ENCODE assay signal across 11 cellular contexts in the genomic region with DNA sequence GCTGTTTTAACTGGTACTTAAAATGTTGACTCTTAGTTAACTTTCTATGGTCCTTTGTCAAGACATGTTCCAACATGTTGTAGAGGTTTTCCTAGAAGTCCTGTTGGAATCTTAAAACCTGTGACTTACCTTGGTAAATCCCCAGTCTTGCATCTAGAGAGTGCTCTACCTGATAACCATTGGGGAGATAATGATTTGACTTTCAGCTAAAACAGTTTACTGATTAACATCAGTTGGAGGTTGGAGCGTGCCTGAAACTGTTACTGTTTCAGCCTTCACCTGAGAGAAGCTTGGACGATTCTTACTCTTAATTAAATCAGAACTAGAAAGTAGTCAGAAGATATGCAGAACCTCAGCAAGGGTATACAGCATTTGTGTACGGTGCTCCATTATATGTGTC. TPM values are rescaled to one million over a fixed set of nuclear protein-coding genes. Genes with fewer than 3 reads are reported as not detected.
DNase-seq lines count a peak whose midpoint lies in the region; ATAC-seq and TF ChIP-seq lines count a peak whose summit lies in the region.
"Had no signal": no experiment of that assay in that cellular context is flagged by ENCODE, and none has a peak within 500 bp of the region (broad histone marks: within the 10 kb centered on the region; RNA-seq: fewer than 3 reads in every experiment).

No MANE protein-coding gene starts in this region.

- peaks cover 7 to 49% (median 19%) of the 10 kb centered on the region in 3 experiments for H3K36me3 ChIP-seq in naive thymus-derived CD4-positive, alpha-beta T cell (ENCODE audit: control insufficient read depth in 2 of 3, insufficient read depth in 3 of 3, low read length in 3 of 3)
- H3K36me3 ChIP-seq in neural progenitor cell = peaks cover 4% of the 10 kb centered on the region

- H3K4me2 ChIP-seq in neural progenitor cell = no peak overlapping the region

- H3K27ac Mint-ChIP-seq in T-helper 2 cell treated with Interferon-gamma antibody and Interleukin-4, amounts not matched to agents 5 μg/mL and 100 μg/mL, for 36 hours = peak overlapping the region; percentile 46
- H3K27ac Mint-ChIP-seq in naive thymus-derived CD4-positive, alpha-beta T cell = peak overlapping the region; percentile 43 to 84 (median 79)
- no peak overlapping the region for H3K27ac Mint-ChIP-seq in neural progenitor cell

- H3K9me3 Mint-ChIP-seq in T-helper 2 cell treated with Interferon-gamma antibody and Interleukin-4, amounts not matched to agents 5 μg/mL and 100 μg/mL, for 36 hours = peaks cover 7% of the 10 kb centered on the region
- H3K9me3 Mint-ChIP-seq in naive thymus-derived CD4-positive, alpha-beta T cell = peaks cover 2 to 15% (median 5%) of the 10 kb centered on the region in 11 donors
- H3K9me3 Mint-ChIP-seq in neural progenitor cell = peaks cover 2% of the 10 kb centered on the region

- peak overlapping the region; percentile 40 for H3K27ac ChIP-seq in naive thymus-derived CD4-positive, alpha-beta T cell (ENCODE audit: low read depth, low read length)
- no peak overlapping the region for H3K27ac ChIP-seq in neural progenitor cell

- DNase-seq in NCI-H1105 treated with DMSO at 0.1 percent for 48 hours (lab: John Stamatoyannopoulos, UW) (peak; percentile 26), NCI-H1105 (lab: John Stamatoyannopoulos, UW) (no peak), neural progenitor cell (ENCODE audit: low spot score) (no peak)
- DNase-seq in T-helper 2 cell treated with Interferon-gamma antibody and Interleukin-4, amounts not matched to agents 5 μg/mL and 100 μg/mL, for 36 hours (ENCODE audit: low spot score) = no peak
- DNase-seq in naive thymus-derived CD4-positive, alpha-beta T cell = no peak
- DNase-seq: 8988T, NCI-H2227 treated with DMSO at 0.1 percent for 48 hours had no signal

- ATAC-seq in GM21786 (IDR thresholded peaks at IDR 0.05; ENCODE audit: unreplicated experiment) (peak; percentile 36), GM21526 (IDR thresholded peaks at IDR 0.05; ENCODE audit: low FRiP score, unreplicated experiment) (no peak), HG02588 (IDR thresholded peaks at IDR 0.05; ENCODE audit: unreplicated experiment) (no peak)
- ATAC-seq in naive thymus-derived CD4-positive, alpha-beta T cell = no peak
- ATAC-seq: SK-N-SH treated with all-trans-retinoic acid at 6 μM for 48 hours had no signal

- H2AFZ ChIP-seq in neural progenitor cell (replicated peaks) = no peak overlapping the region

- H3K4me3 Mint-ChIP-seq in T-helper 2 cell treated with Interferon-gamma antibody and Interleukin-4, amounts not matched to agents 5 μg/mL and 100 μg/mL, for 36 hours = peak overlapping the region; percentile 30
- peak overlapping the region in 8 of 10 donors; percentile 0 to 64 (median 39) for H3K4me3 Mint-ChIP-seq in naive thymus-derived CD4-positive, alpha-beta T cell
- no peak overlapping the region for H3K4me3 Mint-ChIP-seq in neural progenitor cell

- no peaks in the 10 kb centered on the region for H3K27me3 Mint-ChIP-seq in T-helper 2 cell treated with Interferon-gamma antibody and Interleukin-4, amounts not matched to agents 5 μg/mL and 100 μg/mL, for 36 hours (ENCODE audit: low read depth)
- no peaks in the 10 kb centered on the region for H3K27me3 Mint-ChIP-seq in naive thymus-derived CD4-positive, alpha-beta T cell
- peaks cover 3% of the 10 kb centered on the region for H3K27me3 Mint-ChIP-seq in neural progenitor cell (ENCODE audit: insufficient read depth, low read depth)

- peaks cover 28% of the 10 kb centered on the region for H3K4me1 Mint-ChIP-seq in T-helper 2 cell treated with Interferon-gamma antibody and Interleukin-4, amounts not matched to agents 5 μg/mL and 100 μg/mL, for 36 hours (ENCODE audit: low read depth)
- H3K4me1 Mint-ChIP-seq in naive thymus-derived CD4-positive, alpha-beta T cell = peaks cover 31 to 75% (median 56%) of the 10 kb centered on the region in 7 donors
- H3K4me1 Mint-ChIP-seq in neural progenitor cell = no peaks in the 10 kb centered on the region

- H3K36me3 Mint-ChIP-seq in T-helper 2 cell treated with Interferon-gamma antibody and Interleukin-4, amounts not matched to agents 5 μg/mL and 100 μg/mL, for 36 hours (ENCODE audit: low read depth) = peaks cover 59% of the 10 kb centered on the region
- peaks cover 10 to 46% (median 36%) of the 10 kb centered on the region in 5 donors for H3K36me3 Mint-ChIP-seq in naive thymus-derived CD4-positive, alpha-beta T cell
- peaks cover 30% of the 10 kb centered on the region for H3K36me3 Mint-ChIP-seq in neural progenitor cell

- no peak overlapping the region for H3K9ac ChIP-seq in neural progenitor cell

- no peaks in the 10 kb centered on the region for H3K27me3 ChIP-seq in naive thymus-derived CD4-positive, alpha-beta T cell (ENCODE audit: control insufficient read depth in 2 of 2, insufficient read depth in 2 of 2, low read length in 2 of 2)
- no peaks in the 10 kb centered on the region for H3K27me3 ChIP-seq in neural progenitor cell

- intact Hi-C loops in naive thymus-derived CD4-positive, alpha-beta T cell (cut with micrococcal nuclease) = no loop called here

- no peak for TF ChIP-seq CTCF in neural progenitor cell (IDR thresholded peaks at IDR 0.05)

- H4K20me1 ChIP-seq in neural progenitor cell (ENCODE audit: low read depth) = peaks cover 55% of the 10 kb centered on the region

- CTCF ChIA-PET in naive thymus-derived CD4-positive, alpha-beta T cell (lab: Charles Lee) = no interaction called here

- H3K79me2 ChIP-seq in neural progenitor cell (ENCODE audit: low read depth) = peaks cover 59% of the 10 kb centered on the region

- H3K9me3 ChIP-seq in naive thymus-derived CD4-positive, alpha-beta T cell (ENCODE audit: control insufficient read depth in 2 of 3, low read length in 3 of 3) = peaks cover 0 to 5% (median 0%) of the 10 kb centered on the region in 3 experiments
- no peaks in the 10 kb centered on the region for H3K9me3 ChIP-seq in neural progenitor cell (ENCODE audit: low read depth)

- POLR2A ChIA-PET in naive thymus-derived CD4-positive, alpha-beta T cell (lab: Charles Lee) = interaction anchor here (0.8 to 8.4 kb wide), 6 partner anchors 8 to 31 kb away, joined by 3 to 84 read pairs (median 6); a partner anchor contains a TSS

- peaks cover 20 to 50% of the 10 kb centered on the region in 2 donors for H3K4me1 ChIP-seq in naive thymus-derived CD4-positive, alpha-beta T cell (ENCODE audit: control insufficient read depth in 2 of 2, insufficient read depth in 2 of 2, low read length in 2 of 2)
- no peaks in the 10 kb centered on the region for H3K4me1 ChIP-seq in neural progenitor cell

- no peaks in the 10 kb centered on the region for H3F3A ChIP-seq in neural progenitor cell (ENCODE audit: low read depth)

- no peak overlapping the region for H3K4me3 ChIP-seq in naive thymus-derived CD4-positive, alpha-beta T cell (ENCODE audit: low read length)
- H3K4me3 ChIP-seq in neural progenitor cell = no peak overlapping the region

RNA-seq across cellular contexts. Expression of a gene that starts 8.8 kb away (rescaled TPM):
- total RNA-seq in naive thymus-derived CD4-positive, alpha-beta T cell = 100 to 1,000 TPM; 107 to 278 (median 268) TPM
- polyA plus RNA-seq in naive thymus-derived CD4-positive, alpha-beta T cell = 10 to 100 TPM; 19.1 to 21.1 TPM
- total RNA-seq in neural progenitor cell (ENCODE audit: low replicate concordance) = 52.0 and 72.9 TPM in 2 replicates

RNA-seq across cellular contexts. Expression of a gene that starts 30.4 kb away (rescaled TPM):
- total RNA-seq in naive thymus-derived CD4-positive, alpha-beta T cell = 10 to 100 TPM; 26.8 to 41.9 (median 32.5) TPM
- 1 to 10 TPM; 2.7 to 4.2 TPM for polyA plus RNA-seq in naive thymus-derived CD4-positive, alpha-beta T cell
- total RNA-seq in neural progenitor cell (ENCODE audit: low replicate concordance) = 20.7 and 27.4 TPM in 2 replicates
